ENCODE assay signal across 8 cellular contexts in genomic region chr19:10230904-10231623, GRCh38. TPM values are rescaled to one million over a fixed set of nuclear protein-coding genes. Genes with fewer than 3 reads are reported as not detected.
DNase-seq lines count a peak whose midpoint lies in the region; TF ChIP-seq lines count a peak whose summit lies in the region.

Gene S1PR2, minus strand, starts transcription at chr19:10231331. Its CDS starts 6,426 bp downstream, at chr19:10224905.

- DNase-seq in NCI-H2081 (lab: John Stamatoyannopoulos, UW) (peak; percentile 55 to 66), NCI-H2081 treated with DMSO at 0.1 percent for 48 hours (lab: John Stamatoyannopoulos, UW) (no peak), HUDEP-2 (lab: John Stamatoyannopoulos, UW; ENCODE audit: unreplicated experiment in 76 of 76) (peak in 45 of 76 experiments; percentile 9 to 76 (median 49)), RPMI7951 (ENCODE audit: low read depth) (peak; percentile 76), fibroblast of pulmonary artery (ENCODE audit: low read depth) (peak; percentile 87), nephron progenitor cell (peak; percentile 92)
- DNase-seq in activated T-helper 2 cell treated with anti-CD3 and anti-CD28 coated beads, Interferon-gamma antibody, Interleukin-2, Interleukin-4, amounts not matched to agents 10 μg/mL and 5 μg/mL and 100 μg/mL, durations not matched to agents 14 hours and 24 hours and 36 hours (ENCODE audit: low spot score), result peak; percentile 51

- no peaks in the 10 kb centered on the region for H3K36me3 ChIP-seq in stomach smooth muscle (ENCODE audit: control insufficient read depth in 2 of 2, insufficient read depth in 2 of 2, low read length in 2 of 2)

- no peaks in the 10 kb centered on the region for H3K36me3 Mint-ChIP-seq in activated T-helper 2 cell treated with anti-CD3 and anti-CD28 coated beads, Interferon-gamma antibody, Interleukin-2, Interleukin-4, amounts not matched to agents 10 μg/mL and 5 μg/mL and 100 μg/mL, durations not matched to agents 14 hours and 24 hours and 36 hours (ENCODE audit: low read depth)
- no peaks in the 10 kb centered on the region for H3K36me3 Mint-ChIP-seq in nephron progenitor cell (ENCODE audit: low read depth)

- H3K9ac ChIP-seq in stomach smooth muscle (ENCODE audit: low read length in 2 of 2), result peak within 1 kb of the TSS; percentile 68 to 75

- no peaks in the 10 kb centered on the region for H3K9me3 ChIP-seq in stomach smooth muscle (ENCODE audit: control insufficient read depth in 2 of 2, low read length in 2 of 2)

- no peaks in the 10 kb centered on the region for H3K27me3 Mint-ChIP-seq in activated T-helper 2 cell treated with anti-CD3 and anti-CD28 coated beads, Interferon-gamma antibody, Interleukin-2, Interleukin-4, amounts not matched to agents 10 μg/mL and 5 μg/mL and 100 μg/mL, durations not matched to agents 14 hours and 24 hours and 36 hours (ENCODE audit: low read depth)
- no peaks in the 10 kb centered on the region for H3K27me3 Mint-ChIP-seq in nephron progenitor cell (ENCODE audit: low read depth, poor library complexity)

- peak within 1 kb of the TSS; percentile 90 for H3K4me3 ChIP-seq in fibroblast of pulmonary artery (replicated peaks; ENCODE audit: low read depth, low read length)
- peak within 1 kb of the TSS; percentile 72 to 85 for H3K4me3 ChIP-seq in stomach smooth muscle (ENCODE audit: low read length in 2 of 2)

- H3K9me3 Mint-ChIP-seq in activated T-helper 2 cell treated with anti-CD3 and anti-CD28 coated beads, Interferon-gamma antibody, Interleukin-2, Interleukin-4, amounts not matched to agents 10 μg/mL and 5 μg/mL and 100 μg/mL, durations not matched to agents 14 hours and 24 hours and 36 hours, result no peaks in the 10 kb centered on the region
- no peaks in the 10 kb centered on the region for H3K9me3 Mint-ChIP-seq in nephron progenitor cell

- intact Hi-C loops in activated T-helper 2 cell treated with anti-CD3 and anti-CD28 coated beads, Interferon-gamma antibody, Interleukin-2, Interleukin-4, amounts not matched to agents 10 μg/mL and 5 μg/mL and 100 μg/mL, durations not matched to agents 14 hours and 24 hours and 36 hours (cut with micrococcal nuclease), result loop anchor here (2.0 kb wide), 1 partner anchor 36 kb away; the partner anchor contains the start of gene DNMT1

- H3K27ac Mint-ChIP-seq in activated T-helper 2 cell treated with anti-CD3 and anti-CD28 coated beads, Interferon-gamma antibody, Interleukin-2, Interleukin-4, amounts not matched to agents 10 μg/mL and 5 μg/mL and 100 μg/mL, durations not matched to agents 14 hours and 24 hours and 36 hours, result peak within 1 kb of the TSS; percentile 62
- H3K27ac Mint-ChIP-seq in nephron progenitor cell, result peak within 1 kb of the TSS; percentile 91

- H3K27me3 ChIP-seq in stomach smooth muscle (ENCODE audit: control insufficient read depth in 1 of 2, insufficient read depth in 2 of 2, low read length in 2 of 2), result no peaks in the 10 kb centered on the region

- peaks cover 28% of the 10 kb centered on the region for H3K4me1 ChIP-seq in stomach smooth muscle (ENCODE audit: control insufficient read depth, insufficient read depth, low read length)

- H3K4me1 Mint-ChIP-seq in activated T-helper 2 cell treated with anti-CD3 and anti-CD28 coated beads, Interferon-gamma antibody, Interleukin-2, Interleukin-4, amounts not matched to agents 10 μg/mL and 5 μg/mL and 100 μg/mL, durations not matched to agents 14 hours and 24 hours and 36 hours (ENCODE audit: low read depth), result peaks cover 16% of the 10 kb centered on the region
- peaks cover 45% of the 10 kb centered on the region for H3K4me1 Mint-ChIP-seq in nephron progenitor cell

- peak within 1 kb of the TSS; percentile 83 for H3K4me3 Mint-ChIP-seq in activated T-helper 2 cell treated with anti-CD3 and anti-CD28 coated beads, Interferon-gamma antibody, Interleukin-2, Interleukin-4, amounts not matched to agents 10 μg/mL and 5 μg/mL and 100 μg/mL, durations not matched to agents 14 hours and 24 hours and 36 hours (ENCODE audit: low read depth)
- peak within 1 kb of the TSS; percentile 86 for H3K4me3 Mint-ChIP-seq in nephron progenitor cell

- TF ChIP-seq CTCF in fibroblast of pulmonary artery (IDR thresholded peaks at IDR 0.05; ENCODE audit: low read length, missing control alignments), result no peak
- no peak for TF ChIP-seq CTCF in nephron progenitor cell (IDR thresholded peaks at IDR 0.05)

- H3K27ac ChIP-seq in stomach smooth muscle (ENCODE audit: low read length), result peak within 1 kb of the TSS; percentile 60

RNA-seq across cellular contexts. Expression of gene S1PR2, which starts in this region (rescaled TPM):
- 4.7 and 4.9 TPM in 2 replicates for total RNA-seq in RPMI7951 (2014; rRNA removed; shearing (Covaris generic))
- 10.1 and 10.8 TPM in 2 replicates for total RNA-seq in activated T-helper 2 cell treated with anti-CD3 and anti-CD28 coated beads, Interferon-gamma antibody, Interleukin-2, Interleukin-4, amounts not matched to agents 10 μg/mL and 5 μg/mL and 100 μg/mL, durations not matched to agents 14 hours and 24 hours and 36 hours
